Comparison of ENCODE assay signal across 7 cellular contexts in the genomic region with DNA sequence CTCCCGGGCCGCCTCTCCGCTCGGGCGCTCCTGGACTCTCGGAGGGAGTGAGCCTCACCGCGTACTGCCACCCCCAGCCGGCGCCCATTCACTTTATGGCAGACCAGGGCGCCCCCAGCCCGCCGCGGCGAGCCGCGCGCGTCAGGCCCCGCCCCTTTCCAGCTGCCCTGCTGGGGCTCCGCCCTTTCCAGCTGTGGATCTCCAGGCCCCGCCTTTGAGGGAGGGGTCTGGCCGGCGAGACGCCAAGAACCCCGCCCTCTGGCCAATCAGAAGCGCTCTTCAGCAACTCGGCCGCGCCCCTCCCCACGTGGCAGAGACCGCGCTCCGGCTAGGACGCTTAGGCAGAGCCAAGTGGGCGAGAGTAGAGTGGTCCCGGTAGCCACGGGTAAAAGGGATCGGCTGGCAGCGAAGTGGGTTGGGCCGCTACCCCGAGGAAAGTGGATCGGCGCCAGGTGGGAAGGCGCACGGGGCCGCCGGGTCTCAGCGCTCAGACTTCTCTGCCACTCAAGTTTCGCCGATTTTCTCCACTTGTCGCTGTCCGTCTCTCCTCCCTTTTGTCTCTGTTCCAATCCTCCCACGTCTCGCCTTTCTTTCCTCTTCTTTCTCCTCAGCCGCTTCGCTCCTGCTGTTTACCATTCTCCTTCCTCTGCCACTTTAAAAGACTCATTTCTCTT. TPM values are rescaled to one million over a fixed set of nuclear protein-coding genes. Genes with fewer than 3 reads are reported as not detected.
A peak's percentile ranks its signal among the peaks of the same experiment; 100 is the strongest.
DNase-seq lines count a peak whose midpoint lies in the region; ATAC-seq and TF ChIP-seq lines count a peak whose summit lies in the region.

A gene (minus strand): TSS at position 69 of the 674 bp plus-strand sequence. CDS start 9,432 bp downstream, outside the sequence.

- no peak for TF ChIP-seq CTCF in GM13976 (IDR thresholded peaks at IDR 0.05; ENCODE audit: borderline replicate concordance, control extremely low read depth, extremely low read depth, insufficient read depth, missing control alignments)
- TF ChIP-seq CTCF in lower lobe of right lung (IDR thresholded peaks at IDR 0.05), result no peak

- POLR2A ChIA-PET in activated CD4-positive, alpha-beta memory T cell treated with anti-CD3 and anti-CD28 coated beads, Interleukin-2, amount 10 ng/mL, durations not matched to agents 7 days and 5 days (lab: Charles Lee), result interaction anchor here (0.9 to 1.7 kb wide), 3 partner anchors 152 to 220 kb away, joined by 3 to 4 read pairs (median 4); a partner anchor contains a TSS

- H3K27me3 Mint-ChIP-seq in activated CD4-positive, alpha-beta memory T cell treated with anti-CD3 and anti-CD28 coated beads, Interleukin-2, amount 10 ng/mL, durations not matched to agents 7 days and 5 days, result peaks cover 42% of the 10 kb centered on the region

- H3K4me3 ChIP-seq in duodenal mucosa (ENCODE audit: low read depth in 1 of 2, low read length in 2 of 2) (peak within 1 kb of the TSS; percentile 74 to 79), lower lobe of right lung (peak within 1 kb of the TSS; percentile 70)

- H3K4me1 ChIP-seq in duodenal mucosa (ENCODE audit: control insufficient read depth in 1 of 2, insufficient read depth in 2 of 2, low read length in 2 of 2) (peaks cover 18 to 34% of the 10 kb centered on the region in 2 donors), lower lobe of right lung (peaks cover 34% of the 10 kb centered on the region)

- H3K9me3 ChIP-seq in duodenal mucosa (ENCODE audit: control insufficient read depth in 1 of 2, low read length in 2 of 2) (no peaks in the 10 kb centered on the region), lower lobe of right lung (no peaks in the 10 kb centered on the region)

- in situ Hi-C loops in GM13976 (cut with MboI; ENCODE audit: low sequenced_read_pairs, unreplicated experiment), result loop anchor here (5.0 to 25.0 kb wide), 2 partner anchors 111 to 346 kb away; no protein-coding TSS in a partner anchor

- peak; percentile 31 for ATAC-seq in HG02870 (IDR thresholded peaks at IDR 0.05; ENCODE audit: unreplicated experiment)
- ATAC-seq in lower lobe of right lung, result peak; percentile 76 to 86

- H3K36me3 ChIP-seq in duodenal mucosa (ENCODE audit: control insufficient read depth in 1 of 2, insufficient read depth in 2 of 2, low read length in 2 of 2), result no peaks in the 10 kb centered on the region
- H3K36me3 ChIP-seq in lower lobe of right lung, result no peaks in the 10 kb centered on the region

- CTCF ChIA-PET in activated CD4-positive, alpha-beta memory T cell treated with anti-CD3 and anti-CD28 coated beads, Interleukin-2, amount 10 ng/mL, durations not matched to agents 7 days and 5 days (lab: Charles Lee), result interaction anchor here (0.9 to 3.3 kb wide), 8 partner anchors 8 to 152 kb away, joined by 3 to 57 read pairs (median 4); no protein-coding TSS in a partner anchor

- no peak within 1 kb of the TSS for H3K27ac Mint-ChIP-seq in activated CD4-positive, alpha-beta memory T cell treated with anti-CD3 and anti-CD28 coated beads, Interleukin-2, amount 10 ng/mL, durations not matched to agents 7 days and 5 days

- H3K4me3 Mint-ChIP-seq in activated CD4-positive, alpha-beta memory T cell treated with anti-CD3 and anti-CD28 coated beads, Interleukin-2, amount 10 ng/mL, durations not matched to agents 7 days and 5 days, result peak within 1 kb of the TSS; percentile 72

- H3K9me3 Mint-ChIP-seq in activated CD4-positive, alpha-beta memory T cell treated with anti-CD3 and anti-CD28 coated beads, Interleukin-2, amount 10 ng/mL, durations not matched to agents 7 days and 5 days, result no peaks in the 10 kb centered on the region

- H3K36me3 Mint-ChIP-seq in activated CD4-positive, alpha-beta memory T cell treated with anti-CD3 and anti-CD28 coated beads, Interleukin-2, amount 10 ng/mL, durations not matched to agents 7 days and 5 days (ENCODE audit: low read depth), result peaks cover 4% of the 10 kb centered on the region

- DNase-seq in GM13976 (ENCODE audit: low spot score) (peak; percentile 99), NCI-H2227 treated with DMSO at 0.1 percent for 48 hours (lab: John Stamatoyannopoulos, UW) (peak; percentile 82), lower lobe of right lung (peak; percentile 93)
- peak; percentile 94 for DNase-seq in activated CD4-positive, alpha-beta memory T cell treated with anti-CD3 and anti-CD28 coated beads, Interleukin-2, amount 10 ng/mL, durations not matched to agents 7 days and 5 days
- peak; percentile 92 for DNase-seq in stimulated activated CD4-positive, alpha-beta T cell treated with anti-CD3 and anti-CD28 coated beads, Interleukin-4, amount 100 ng/mL, for 24 hours

- H3K27ac ChIP-seq in duodenal mucosa (ENCODE audit: low read depth, low read length) (no peak within 1 kb of the TSS), lower lobe of right lung (no peak within 1 kb of the TSS)

- H3K9ac ChIP-seq in duodenal mucosa (ENCODE audit: low read depth in 1 of 2, low read length in 2 of 2), result peak within 1 kb of the TSS in 1 of 2 donors; percentile 26

- intact Hi-C loops in lower lobe of right lung (cut with DNase I), result no loop called here

- peaks cover 22 to 33% of the 10 kb centered on the region in 2 donors for H3K27me3 ChIP-seq in duodenal mucosa (ENCODE audit: control insufficient read depth in 1 of 2, insufficient read depth in 2 of 2, low read length in 2 of 2)
- H3K27me3 ChIP-seq in lower lobe of right lung (ENCODE audit: low read depth), result peaks cover 17% of the 10 kb centered on the region

- H3K4me1 Mint-ChIP-seq in activated CD4-positive, alpha-beta memory T cell treated with anti-CD3 and anti-CD28 coated beads, Interleukin-2, amount 10 ng/mL, durations not matched to agents 7 days and 5 days, result peaks cover 36% of the 10 kb centered on the region

RNA-seq across cellular contexts. Expression of the gene that starts here (rescaled TPM):
- total RNA-seq in activated CD4-positive, alpha-beta memory T cell treated with anti-CD3 and anti-CD28 coated beads, Interleukin-2, amount 10 ng/mL, durations not matched to agents 7 days and 5 days, result not detected
- total RNA-seq in lower lobe of right lung, result not detected

Comparison
In these comparisons a context has a peak if more than half of its experiments do, and no peak if none do; other contexts are left out.
1. Peak in DNase-seq in activated CD4-positive, alpha-beta memory T cell treated with anti-CD3 and anti-CD28 coated beads, Interleukin-2, amount 10 ng/mL, durations not matched to agents 7 days and 5 days; RNA of the gene not detected or under 1 TPM.
2. Peak in DNase-seq, ATAC-seq and H3K4me3 ChIP-seq in lower lobe of right lung; RNA of the gene not detected or under 1 TPM.